Comparison of ENCODE assay signal across 18 cellular contexts in genomic region chr18:8548186-8548585, GRCh38.
A peak's percentile ranks its signal among the peaks of the same experiment; 100 is the strongest.
DNase-seq lines count a peak whose midpoint lies in the region; ATAC-seq and TF ChIP-seq lines count a peak whose summit lies in the region.
"Had no signal": no experiment of that assay in that cellular context is flagged by ENCODE, and none has a peak within 500 bp of the region (broad histone marks: within the 10 kb centered on the region; RNA-seq: fewer than 3 reads in every experiment).

No MANE protein-coding gene starts in this region.

- H3K27me3 ChIP-seq in RWPE2 (ENCODE audit: insufficient read depth, poor library complexity, severe bottlenecking): no peaks in the 10 kb centered on the region
- H3K27me3 ChIP-seq: upper lobe of left lung had no signal

- no peaks in the 10 kb centered on the region for H3K9me3 ChIP-seq in RWPE2 (ENCODE audit: severe bottlenecking)
- H3K9me3 ChIP-seq: upper lobe of left lung had no signal

- peaks cover 27% of the 10 kb centered on the region for H3K4me1 Mint-ChIP-seq in WTC11
- H3K4me1 Mint-ChIP-seq: immature natural killer cell had no signal

- H3K27me3 Mint-ChIP-seq in WTC11 (ENCODE audit: low read depth): no peaks in the 10 kb centered on the region

- H3K27ac ChIP-seq in RWPE2 (ENCODE audit: poor library complexity, severe bottlenecking): no peak overlapping the region
- H3K27ac ChIP-seq in epithelial cell of prostate: no peak overlapping the region
- H3K27ac ChIP-seq: KMS-11, upper lobe of left lung had no signal

- ATAC-seq in RWPE2 (ENCODE audit: low read depth) (peak; percentile 70; the same call in 2 of the 3 replicates), HG02840 (IDR thresholded peaks at IDR 0.05; ENCODE audit: low FRiP score, unreplicated experiment) (no peak), GM19351 (IDR thresholded peaks at IDR 0.05; ENCODE audit: unreplicated experiment) (no peak), WTC11 (no peak)
- ATAC-seq: activated CD4-positive, CD25-positive, alpha-beta regulatory T cell treated with anti-CD3 and anti-CD28 coated beads, Interleukin-2, amount 50 U/mL, for 24 hours; HCT116 had no signal

- no peaks in the 10 kb centered on the region for H3K36me3 ChIP-seq in RWPE2 (ENCODE audit: low read depth)
- H3K36me3 ChIP-seq: upper lobe of left lung had no signal

- H3K4me1 ChIP-seq in RWPE2 (ENCODE audit: insufficient read depth, poor library complexity, severe bottlenecking): peaks cover 5% of the 10 kb centered on the region

- H3K36me3 Mint-ChIP-seq in WTC11: no peaks in the 10 kb centered on the region
- H3K36me3 Mint-ChIP-seq: immature natural killer cell had no signal

- CTCF ChIA-PET in WTC11 (lab: Charles Lee): no interaction called here

- H3K4me3 ChIP-seq in RWPE2 (ENCODE audit: severe bottlenecking): no peak overlapping the region
- no peak overlapping the region for H3K4me3 ChIP-seq in skeletal muscle cell (ENCODE audit: low read depth, low read length)
- H3K4me3 ChIP-seq: upper lobe of left lung had no signal

- no peak overlapping the region for H3K27ac Mint-ChIP-seq in WTC11
- H3K27ac Mint-ChIP-seq: immature natural killer cell had no signal

- peak; percentile 58 for DNase-seq in ELR (ENCODE audit: low read depth)
- DNase-seq in RWPE2 (ENCODE audit: low spot score): no peak
- peak; percentile 39 for DNase-seq in epithelial cell of prostate (ENCODE audit: low read depth, low spot score)
- peak; percentile 1 for DNase-seq in skeletal muscle cell (ENCODE audit: low read depth)
- DNase-seq in WTC11 (ENCODE audit: low spot score): no peak
- no peak for DNase-seq in COR-L47 (lab: John Stamatoyannopoulos, UW)
- DNase-seq: C1 segment of cervical spinal cord; effector CD8-positive, alpha-beta T cell; foreskin melanocyte; immature natural killer cell; mesendoderm; NCI-H187 had no signal

- H3K9me3 Mint-ChIP-seq in WTC11: no peaks in the 10 kb centered on the region
- H3K9me3 Mint-ChIP-seq: immature natural killer cell had no signal

- POLR2A ChIA-PET in WTC11 (lab: Charles Lee): no interaction called here

- H3K4me3 Mint-ChIP-seq in WTC11: no peak overlapping the region
- H3K4me3 Mint-ChIP-seq: immature natural killer cell had no signal

- TF ChIP-seq CTCF in RWPE2 (IDR thresholded peaks at IDR 0.05; ENCODE audit: poor library complexity, severe bottlenecking): no peak
- no peak for TF ChIP-seq CTCF in WTC11 (IDR thresholded peaks at IDR 0.05)

TF ChIP-seq in WTC11, 78 proteins besides CTCF, POLR2A, EP300 and RAD21:
- TF ChIP-seq ZNF263 (CRISPR knock-in tag; IDR thresholded peaks at IDR 0.05; ENCODE audit: low read depth): no peak
- no peak for TF ChIP-seq E2F5 (CRISPR knock-in tag; IDR thresholded peaks at IDR 0.05)
- no peak for TF ChIP-seq MXD4 (CRISPR knock-in tag; IDR thresholded peaks at IDR 0.05; ENCODE audit: borderline replicate concordance)
- TF ChIP-seq FOXJ3 (CRISPR knock-in tag; IDR thresholded peaks at IDR 0.05; ENCODE audit: borderline replicate concordance): no peak
- no peak for TF ChIP-seq SMAD3 (CRISPR knock-in tag; IDR thresholded peaks at IDR 0.05; ENCODE audit: borderline replicate concordance)
- no peak for TF ChIP-seq JAZF1 (CRISPR knock-in tag; IDR thresholded peaks at IDR 0.05)
- no peak for TF ChIP-seq GTF2I (CRISPR knock-in tag; conservative IDR thresholded peaks at IDR 0.05)
- TF ChIP-seq ZNF396 (CRISPR knock-in tag; IDR thresholded peaks at IDR 0.05; ENCODE audit: borderline replicate concordance): no peak
- TF ChIP-seq ARID4B (CRISPR knock-in tag; IDR thresholded peaks at IDR 0.05; ENCODE audit: borderline replicate concordance): no peak
- TF ChIP-seq, protein P1, sequence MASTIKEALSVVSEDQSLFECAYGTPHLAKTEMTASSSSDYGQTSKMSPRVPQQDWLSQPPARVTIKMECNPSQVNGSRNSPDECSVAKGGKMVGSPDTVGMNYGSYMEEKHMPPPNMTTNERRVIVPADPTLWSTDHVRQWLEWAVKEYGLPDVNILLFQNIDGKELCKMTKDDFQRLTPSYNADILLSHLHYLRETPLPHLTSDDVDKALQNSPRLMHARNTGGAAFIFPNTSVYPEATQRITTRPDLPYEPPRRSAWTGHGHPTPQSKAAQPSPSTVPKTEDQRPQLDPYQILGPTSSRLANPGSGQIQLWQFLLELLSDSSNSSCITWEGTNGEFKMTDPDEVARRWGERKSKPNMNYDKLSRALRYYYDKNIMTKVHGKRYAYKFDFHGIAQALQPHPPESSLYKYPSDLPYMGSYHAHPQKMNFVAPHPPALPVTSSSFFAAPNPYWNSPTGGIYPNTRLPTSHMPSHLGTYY (CRISPR knock-in tag; IDR thresholded peaks at IDR 0.05): no peak
- no peak for TF ChIP-seq KAT7 (CRISPR knock-in tag; IDR thresholded peaks at IDR 0.05; ENCODE audit: borderline replicate concordance)
- TF ChIP-seq ZBTB21 (CRISPR knock-in tag; IDR thresholded peaks at IDR 0.05; ENCODE audit: borderline replicate concordance): no peak
- no peak for TF ChIP-seq CREB1 (CRISPR knock-in tag; IDR thresholded peaks at IDR 0.05)
- no peak for TF ChIP-seq ZNF671 (CRISPR knock-in tag; IDR thresholded peaks at IDR 0.05)
- no peak for TF ChIP-seq ZNF138 (CRISPR knock-in tag; conservative IDR thresholded peaks at IDR 0.05)
- no peak for TF ChIP-seq TP53 (CRISPR knock-in tag; IDR thresholded peaks at IDR 0.05)

Comparison
In these comparisons a context has a peak if more than half of its experiments do, and no peak if none do; other contexts are left out.
1. DNase-seq: peak in ELR (single experiment), epithelial cell of prostate (single experiment) and skeletal muscle cell (single experiment); none in RWPE2 (single experiment), WTC11 (single experiment) and COR-L47 (single experiment).